28 cellular contexts compared by ENCODE assay signal in genomic region chr12:105598032-105598431, GRCh38.
"Had no signal": no experiment of that assay in that cellular context is flagged by ENCODE, and none has a peak within 500 bp of the region (broad histone marks: within the 10 kb centered on the region; RNA-seq: fewer than 3 reads in every experiment).

No MANE protein-coding gene starts in this region.

- H3K4me2 ChIP-seq: neural progenitor cell, smooth muscle cell had no signal

- H3K36me3 ChIP-seq: neural progenitor cell, ovary, spleen, suprapubic skin, tibial artery, transverse colon, upper lobe of right lung, uterus had no signal

- H3K9me3 ChIP-seq: ovary, psoas muscle, suprapubic skin, testis, tibial artery, transverse colon, upper lobe of right lung, uterus had no signal

- H3K4me3 ChIP-seq: neural progenitor cell, ovary, psoas muscle, skin epidermis, smooth muscle cell, spleen, suprapubic skin, testis, tibial artery, transverse colon, upper lobe of right lung, uterus had no signal

- H3K9ac ChIP-seq: neural progenitor cell, parathyroid adenoma had no signal

- H3K27ac ChIP-seq: neural progenitor cell, ovary, parathyroid adenoma, psoas muscle, skin epidermis, spleen, suprapubic skin, testis, tibial artery, transverse colon, upper lobe of right lung, uterus had no signal

- H3K79me2 ChIP-seq: parathyroid adenoma had no signal

- H3K27me3 ChIP-seq: neural progenitor cell, ovary, suprapubic skin, testis, tibial artery, transverse colon, upper lobe of right lung, uterus had no signal

- H2AFZ ChIP-seq: neural progenitor cell, parathyroid adenoma had no signal

- DNase-seq: natural killer cell; occipital lobe; ovary; posterior cingulate gyrus; psoas muscle; right cardiac atrium; spleen; stimulated activated CD4-positive, alpha-beta T cell treated with anti-CD3 and anti-CD28 coated beads, Interleukin-12 subunit alpha, Interleukin-12 subunit beta, amount 100 ng/mL, for 4 hours; stimulated activated CD4-positive, alpha-beta T cell treated with anti-CD3 and anti-CD28 coated beads, Interleukin-1b, Interleukin-23, amount 100 ng/mL, for 48 hours; stimulated activated CD4-positive, alpha-beta T cell treated with anti-CD3 and anti-CD28 coated beads, Interleukin-4, amount 100 ng/mL, for 1 hour; stimulated activated CD4-positive, alpha-beta T cell treated with anti-CD3 and anti-CD28 coated beads, Interleukin-4, amount 100 ng/mL, for 4 hours; stimulated activated CD8-positive, alpha-beta memory T cell treated with anti-CD3 and anti-CD28 coated beads, Interleukin-4, amount 100 ng/mL, for 48 hours; stimulated activated naive CD4-positive, alpha-beta T cell; stimulated activated naive CD8-positive, alpha-beta T cell treated with anti-CD3 and anti-CD28 coated beads, Interleukin-15, amount 100 ng/mL, for 72 hours; stimulated activated naive CD8-positive, alpha-beta T cell treated with anti-CD3 and anti-CD28 coated beads, Interleukin-15, Interleukin-2, amounts not matched to agents 100 U/mL and 50 U/mL, for 24 hours; substantia nigra; testis; tibial artery; transverse colon; upper lobe of right lung; uterus had no signal

- ATAC-seq: natural killer cell; psoas muscle; right cardiac atrium; sciatic nerve; stimulated activated memory B cell treated with anti-CD40 and anti-IgM and Interleukin-4, amounts not matched to agents 10 μg/mL and 1 μg/mL and 100 μg/mL, for 72 hours; stimulated activated naive CD8-positive, alpha-beta T cell treated with anti-CD3 and anti-CD28 coated beads, Interleukin-15, amount 100 ng/mL, for 72 hours; stimulated activated naive CD8-positive, alpha-beta T cell treated with anti-CD3 and anti-CD28 coated beads, Interleukin-15, Interleukin-2, amounts not matched to agents 100 U/mL and 50 U/mL, for 24 hours; upper lobe of right lung had no signal

- H3K4me1 ChIP-seq: parathyroid adenoma, psoas muscle, spleen, testis, transverse colon, uterus had no signal
